Comparison of ENCODE assay signal across 9 cellular contexts in genomic region chr12:56160894-56161667, GRCh38. TPM values are rescaled to one million over a fixed set of nuclear protein-coding genes. Genes with fewer than 3 reads are reported as not detected.
A peak's percentile ranks its signal among the peaks of the same experiment; 100 is the strongest.
DNase-seq lines count a peak whose midpoint lies in the region; ATAC-seq and TF ChIP-seq lines count a peak whose summit lies in the region.
"Had no signal": no experiment of that assay in that cellular context is flagged by ENCODE, and none has a peak within 500 bp of the region (broad histone marks: within the 10 kb centered on the region; RNA-seq: fewer than 3 reads in every experiment).

No MANE protein-coding gene starts in this region.

- peaks cover 18 to 27% (median 21%) of the 10 kb centered on the region in 3 donors for H3K4me1 Mint-ChIP-seq in IgD-negative memory B cell
- peaks cover 31 to 57% (median 49%) of the 10 kb centered on the region in 7 donors for H3K4me1 Mint-ChIP-seq in naive thymus-derived CD4-positive, alpha-beta T cell

- H3K79me2 ChIP-seq in ACC112 (ENCODE audit: control insufficient read depth, insufficient read depth, low read length, unreplicated experiment): peaks cover 33% of the 10 kb centered on the region

- H3K4me3 Mint-ChIP-seq in IgD-negative memory B cell: peak overlapping the region in 2 of 4 donors; percentile 79 to 84
- peak overlapping the region; percentile 63 to 99 (median 96) for H3K4me3 Mint-ChIP-seq in naive thymus-derived CD4-positive, alpha-beta T cell

- H3K27ac ChIP-seq in ACC112 (ENCODE audit: low read depth, low read length): peak overlapping the region; percentile 84
- peak overlapping the region; percentile 98 for H3K27ac ChIP-seq in naive thymus-derived CD4-positive, alpha-beta T cell (ENCODE audit: low read depth, low read length)
- peak overlapping the region in 1 of 2 donors; percentile 98 for H3K27ac ChIP-seq in testis

- H3K27me3 ChIP-seq in ACC112 (ENCODE audit: insufficient read depth, low read length) (no peaks in the 10 kb centered on the region), testis (no peaks in the 10 kb centered on the region)
- no peaks in the 10 kb centered on the region for H3K27me3 ChIP-seq in naive thymus-derived CD4-positive, alpha-beta T cell (ENCODE audit: control insufficient read depth in 2 of 2, insufficient read depth in 2 of 2, low read length in 2 of 2)

- 63% methylated on average over 11 of the region's 11 CpGs for whole genome bisulfite sequencing in testis, 2 donors

- DNase-seq in choroid plexus epithelial cell (ENCODE audit: low read depth) (no peak), testis (no peak), H4 (ENCODE audit: low spot score) (no peak), dedifferentiated amniotic fluid mesenchymal stem cell (ENCODE audit: extremely low spot score) (no peak)
- no peak for DNase-seq in naive thymus-derived CD4-positive, alpha-beta T cell

- no peaks in the 10 kb centered on the region for H3K9me3 ChIP-seq in naive thymus-derived CD4-positive, alpha-beta T cell (ENCODE audit: control insufficient read depth in 2 of 3, low read length in 3 of 3)
- H3K9me3 ChIP-seq in testis: no peaks in the 10 kb centered on the region

- H3K27me3 Mint-ChIP-seq in IgD-negative memory B cell: no peaks in the 10 kb centered on the region
- no peaks in the 10 kb centered on the region for H3K27me3 Mint-ChIP-seq in naive thymus-derived CD4-positive, alpha-beta T cell

- H3K36me3 Mint-ChIP-seq in IgD-negative memory B cell: peaks cover 4% of the 10 kb centered on the region
- H3K36me3 Mint-ChIP-seq in naive thymus-derived CD4-positive, alpha-beta T cell: peaks cover 0 to 48% (median 15%) of the 10 kb centered on the region in 5 donors

- CTCF ChIA-PET in naive thymus-derived CD4-positive, alpha-beta T cell (lab: Charles Lee): interaction anchor here (0.7 to 3.8 kb wide), 6 partner anchors 9 to 81 kb away, joined by 3 to 15 read pairs (median 4); partner anchors contain the start of genes ESYT1, MYL6B, RNF41 and SMARCC2

- H3K27ac Mint-ChIP-seq in IgD-negative memory B cell: peak overlapping the region; percentile 64 to 97 (median 87)
- H3K27ac Mint-ChIP-seq in naive thymus-derived CD4-positive, alpha-beta T cell: peak overlapping the region; percentile 88 to 99 (median 97)

- no peak for ATAC-seq in naive thymus-derived CD4-positive, alpha-beta T cell
- no peak for ATAC-seq in GM21515 (IDR thresholded peaks at IDR 0.05; ENCODE audit: unreplicated experiment)
- ATAC-seq: sciatic nerve had no signal

- TF ChIP-seq CTCF in choroid plexus epithelial cell (conservative IDR thresholded peaks at IDR 0.05; ENCODE audit: low read depth, low read length) (no peak), testis (IDR thresholded peaks at IDR 0.05) (no peak)

- H3K4me1 ChIP-seq in ACC112 (ENCODE audit: control insufficient read depth, insufficient read depth, low read length, unreplicated experiment): peaks cover 22% of the 10 kb centered on the region
- peaks cover 24 to 26% of the 10 kb centered on the region in 2 donors for H3K4me1 ChIP-seq in naive thymus-derived CD4-positive, alpha-beta T cell (ENCODE audit: control insufficient read depth in 2 of 2, insufficient read depth in 2 of 2, low read length in 2 of 2)
- H3K4me1 ChIP-seq in testis: peaks cover 33% of the 10 kb centered on the region

- H3K9me3 Mint-ChIP-seq in IgD-negative memory B cell: no peaks in the 10 kb centered on the region
- no peaks in the 10 kb centered on the region for H3K9me3 Mint-ChIP-seq in naive thymus-derived CD4-positive, alpha-beta T cell

- intact Hi-C loops in naive thymus-derived CD4-positive, alpha-beta T cell (cut with micrococcal nuclease): loop anchor here (1.0 kb wide), 1 partner anchor 9 kb away; the partner anchor contains the start of gene MYL6B (in 2 of the 2)
- intact Hi-C loops in testis (cut with DNase I; ENCODE audit: low total_unique reads): loop anchor here (5.0 kb wide), 1 partner anchor 34 kb away; the partner anchor contains the start of gene ESYT1

- POLR2A ChIA-PET in naive thymus-derived CD4-positive, alpha-beta T cell (lab: Charles Lee): interaction anchor here (0.6 to 12.7 kb wide), 15 partner anchors 9 to 468 kb away, joined by 3 to 161 read pairs (median 5); partner anchors contain the start of genes ESYT1, MYL6B, RNF41 and RPL41

- no peak for TF ChIP-seq POLR2A in testis (IDR thresholded peaks at IDR 0.05)

- H3K36me3 ChIP-seq in ACC112 (ENCODE audit: insufficient read depth, low read length): peaks cover 45% of the 10 kb centered on the region; the same call in 1 of the 2 replicates
- H3K36me3 ChIP-seq in naive thymus-derived CD4-positive, alpha-beta T cell (ENCODE audit: control insufficient read depth in 2 of 3, insufficient read depth in 3 of 3, low read length in 3 of 3): peaks cover 12 to 67% (median 20%) of the 10 kb centered on the region in 3 experiments
- H3K36me3 ChIP-seq in testis (ENCODE audit: low read depth, missing control alignments): no peaks in the 10 kb centered on the region

- H2AFZ ChIP-seq in ACC112 (ENCODE audit: low read length, unreplicated experiment): no peak overlapping the region

- H3K4me3 ChIP-seq in ACC112 (ENCODE audit: low read depth, low read length) (peak overlapping the region; percentile 96), choroid plexus epithelial cell (ENCODE audit: low read depth, low read length) (peak overlapping the region; percentile 98), testis (peak overlapping the region in 1 of 2 donors; percentile 85)
- peak overlapping the region; percentile 89 for H3K4me3 ChIP-seq in naive thymus-derived CD4-positive, alpha-beta T cell (ENCODE audit: low read length)

RNA-seq across cellular contexts. Expression of gene MYL6, which starts 2.9 kb away (rescaled TPM):
- polyA plus RNA-seq in IgD-negative memory B cell (1,656 TPM), testis (ENCODE audit: insufficient read depth, low read depth, low replicate concordance) (1,271 TPM)
- total RNA-seq in naive thymus-derived CD4-positive, alpha-beta T cell: 1,000 to 10,000 TPM in 1 of 5 experiments, 100 to 1,000 TPM in 4; 428 to 1,509 (median 467) TPM
- 1,000 to 10,000 TPM; 1,845 to 2,144 TPM for polyA plus RNA-seq in naive thymus-derived CD4-positive, alpha-beta T cell
- 1,000 to 10,000 TPM in 1 of 2 donors, 100 to 1,000 TPM in 1; 939 to 1,373 TPM for total RNA-seq in testis
- total RNA-seq in H4 (2014; rRNA removed; shearing (Covaris generic)): 2,426 and 2,616 TPM in 2 replicates

RNA-seq across cellular contexts. Expression of gene MYL6B, which starts 8.7 kb away (rescaled TPM):
- polyA plus RNA-seq in IgD-negative memory B cell (25.2 TPM), testis (ENCODE audit: insufficient read depth, low read depth, low replicate concordance) (480 TPM)
- 10 to 100 TPM in 2 of 5 experiments, 1 to 10 TPM in 3; 3.7 to 60.3 (median 8.9) TPM for total RNA-seq in naive thymus-derived CD4-positive, alpha-beta T cell
- polyA plus RNA-seq in naive thymus-derived CD4-positive, alpha-beta T cell: 1 to 10 TPM; 5.6 to 6.7 TPM
- 100 to 1,000 TPM; 229 to 428 TPM for total RNA-seq in testis
- 88.0 and 129 TPM in 2 replicates for total RNA-seq in H4 (2014; rRNA removed; shearing (Covaris generic))

RNA-seq across cellular contexts. Expression of gene SMARCC2, which starts 28.2 kb away (rescaled TPM):
- polyA plus RNA-seq in IgD-negative memory B cell (81.9 TPM), testis (ENCODE audit: insufficient read depth, low read depth, low replicate concordance) (69.5 TPM)
- total RNA-seq in naive thymus-derived CD4-positive, alpha-beta T cell: 100 to 1,000 TPM; 118 to 187 (median 149) TPM
- 10 to 100 TPM; 64.6 to 88.9 TPM for polyA plus RNA-seq in naive thymus-derived CD4-positive, alpha-beta T cell
- 100 to 1,000 TPM; 106 to 148 TPM for total RNA-seq in testis
- 19.6 and 22.9 TPM in 2 replicates for total RNA-seq in H4 (2014; rRNA removed; shearing (Covaris generic))

RNA-seq across cellular contexts. Expression of gene ESYT1, which starts 33.0 kb away (rescaled TPM):
- polyA plus RNA-seq in IgD-negative memory B cell: 156 TPM
- total RNA-seq in naive thymus-derived CD4-positive, alpha-beta T cell: 100 to 1,000 TPM; 121 to 300 (median 221) TPM
- polyA plus RNA-seq in naive thymus-derived CD4-positive, alpha-beta T cell: 100 to 1,000 TPM; 282 to 353 TPM
- total RNA-seq in testis: 10 to 100 TPM; 72.0 to 99.8 TPM
- polyA plus RNA-seq in testis (ENCODE audit: insufficient read depth, low read depth, low replicate concordance): 50.8 TPM
- total RNA-seq in H4 (2014; rRNA removed; shearing (Covaris generic)): 62.9 and 80.8 TPM in 2 replicates

RNA-seq across cellular contexts. Expression of gene ZC3H10, which starts 43.0 kb away (rescaled TPM):
- polyA plus RNA-seq in IgD-negative memory B cell: 2.9 TPM
- total RNA-seq in naive thymus-derived CD4-positive, alpha-beta T cell: 10 to 100 TPM in 3 of 5 experiments, 1 to 10 TPM in 2; 7.8 to 16.3 (median 13.3) TPM
- 1 to 10 TPM; 2.4 to 4.1 TPM for polyA plus RNA-seq in naive thymus-derived CD4-positive, alpha-beta T cell
- 10 to 100 TPM; 16.2 to 20.6 TPM for total RNA-seq in testis
- 12.4 TPM for polyA plus RNA-seq in testis (ENCODE audit: insufficient read depth, low read depth, low replicate concordance)
- 1.9 and 2.4 TPM in 2 replicates for total RNA-seq in H4 (2014; rRNA removed; shearing (Covaris generic))
